Comparison of ENCODE assay signal across 11 cellular contexts in genomic region chr1:116988248-116988647, GRCh38. TPM values are rescaled to one million over a fixed set of nuclear protein-coding genes. Genes with fewer than 3 reads are reported as not detected.
A peak's percentile ranks its signal among the peaks of the same experiment; 100 is the strongest.
DNase-seq lines count a peak whose midpoint lies in the region; ATAC-seq lines count a peak whose summit lies in the region.
"Had no signal": no experiment of that assay in that cellular context is flagged by ENCODE, and none has a peak within 500 bp of the region (broad histone marks: within the 10 kb centered on the region; RNA-seq: fewer than 3 reads in every experiment).

No MANE protein-coding gene starts in this region.

- H3K9me3 Mint-ChIP-seq in activated naive CD8-positive, alpha-beta T cell (ENCODE audit: low read depth), result no peaks in the 10 kb centered on the region
- H3K9me3 Mint-ChIP-seq in activated naive CD8-positive, alpha-beta T cell treated with anti-CD3 and anti-CD28 coated beads, Interleukin-2, amount 50 U/mL, for 24 hours, result no peaks in the 10 kb centered on the region
- no peaks in the 10 kb centered on the region for H3K9me3 Mint-ChIP-seq in natural killer cell treated with Interleukin-12 subunit alpha and Interleukin-12 subunit beta and Interleukin-15 and Interleukin-18, amount 100 ng/mL, for 72 hours

- H3K27me3 Mint-ChIP-seq in activated naive CD8-positive, alpha-beta T cell, result no peaks in the 10 kb centered on the region
- H3K27me3 Mint-ChIP-seq in activated naive CD8-positive, alpha-beta T cell treated with anti-CD3 and anti-CD28 coated beads, Interleukin-2, amount 50 U/mL, for 24 hours, result no peaks in the 10 kb centered on the region
- H3K27me3 Mint-ChIP-seq in natural killer cell treated with Interleukin-12 subunit alpha and Interleukin-12 subunit beta and Interleukin-15 and Interleukin-18, amount 100 ng/mL, for 72 hours, result peaks cover 0 to 10% of the 10 kb centered on the region in 2 donors

- no peak overlapping the region for H3K4me3 ChIP-seq in stomach smooth muscle (ENCODE audit: low read length in 2 of 2)

- peaks cover 77% of the 10 kb centered on the region for H3K4me1 Mint-ChIP-seq in activated naive CD8-positive, alpha-beta T cell (ENCODE audit: low read depth)
- peaks cover 55% of the 10 kb centered on the region for H3K4me1 Mint-ChIP-seq in activated naive CD8-positive, alpha-beta T cell treated with anti-CD3 and anti-CD28 coated beads, Interleukin-2, amount 50 U/mL, for 24 hours
- peaks cover 11 to 18% of the 10 kb centered on the region in 2 donors for H3K4me1 Mint-ChIP-seq in natural killer cell treated with Interleukin-12 subunit alpha and Interleukin-12 subunit beta and Interleukin-15 and Interleukin-18, amount 100 ng/mL, for 72 hours (ENCODE audit: low read depth in 2 of 2)

- intact Hi-C loops in Right ventricle myocardium superior (cut with DNase I), result no loop called here

- H3K36me3 Mint-ChIP-seq in activated naive CD8-positive, alpha-beta T cell, result peaks cover 5% of the 10 kb centered on the region
- peaks cover 2% of the 10 kb centered on the region for H3K36me3 Mint-ChIP-seq in activated naive CD8-positive, alpha-beta T cell treated with anti-CD3 and anti-CD28 coated beads, Interleukin-2, amount 50 U/mL, for 24 hours (ENCODE audit: low read depth)
- no peaks in the 10 kb centered on the region for H3K36me3 Mint-ChIP-seq in natural killer cell treated with Interleukin-12 subunit alpha and Interleukin-12 subunit beta and Interleukin-15 and Interleukin-18, amount 100 ng/mL, for 72 hours

- no peak for ATAC-seq in activated naive CD8-positive, alpha-beta T cell treated with anti-CD3 and anti-CD28 coated beads, Interleukin-2, amount 50 U/mL, for 24 hours
- ATAC-seq in Right ventricle myocardium superior (ENCODE audit: poor library complexity) (peak; percentile 19), HG02678 (IDR thresholded peaks at IDR 0.05; ENCODE audit: unreplicated experiment) (no peak)
- no peak for ATAC-seq in natural killer cell treated with Interleukin-12 subunit alpha and Interleukin-12 subunit beta and Interleukin-15 and Interleukin-18, amount 100 ng/mL, for 72 hours
- ATAC-seq: Panc1 had no signal

- DNase-seq in activated naive CD8-positive, alpha-beta T cell treated with anti-CD3 and anti-CD28 coated beads, Interleukin-2, amount 50 U/mL, for 24 hours, result no peak
- DNase-seq in astrocyte of the hippocampus (ENCODE audit: low read depth, low spot score), result peak; percentile 56
- peak; percentile 66 for DNase-seq in Right ventricle myocardium superior
- DNase-seq in iPS-NIHi11 (ENCODE audit: low spot score), result no peak
- DNase-seq in natural killer cell treated with Interleukin-12 subunit alpha and Interleukin-12 subunit beta and Interleukin-15 and Interleukin-18, amount 100 ng/mL, for 72 hours (ENCODE audit: low spot score), result no peak
- DNase-seq: Karpas-422 had no signal

- no peak overlapping the region for H3K4me3 Mint-ChIP-seq in activated naive CD8-positive, alpha-beta T cell
- H3K4me3 Mint-ChIP-seq in activated naive CD8-positive, alpha-beta T cell treated with anti-CD3 and anti-CD28 coated beads, Interleukin-2, amount 50 U/mL, for 24 hours, result no peak overlapping the region
- H3K4me3 Mint-ChIP-seq in natural killer cell treated with Interleukin-12 subunit alpha and Interleukin-12 subunit beta and Interleukin-15 and Interleukin-18, amount 100 ng/mL, for 72 hours, result no peak overlapping the region
- H3K4me3 Mint-ChIP-seq: nephron had no signal

- peak overlapping the region; percentile 71 for H3K27ac ChIP-seq in stomach smooth muscle (ENCODE audit: low read length)

- H3K27me3 ChIP-seq in stomach smooth muscle (ENCODE audit: control insufficient read depth in 1 of 2, insufficient read depth in 2 of 2, low read length in 2 of 2), result no peaks in the 10 kb centered on the region

- H3K36me3 ChIP-seq in stomach smooth muscle (ENCODE audit: control insufficient read depth in 2 of 2, insufficient read depth in 2 of 2, low read length in 2 of 2), result peaks cover 3 to 8% of the 10 kb centered on the region in 2 donors

- no peaks in the 10 kb centered on the region for H3K9me3 ChIP-seq in stomach smooth muscle (ENCODE audit: control insufficient read depth in 2 of 2, low read length in 2 of 2)

- H3K4me1 ChIP-seq in stomach smooth muscle (ENCODE audit: control insufficient read depth, insufficient read depth, low read length), result peaks cover 53% of the 10 kb centered on the region

- H3K9ac ChIP-seq in stomach smooth muscle (ENCODE audit: low read length in 2 of 2), result no peak overlapping the region

- H3K27ac Mint-ChIP-seq in activated naive CD8-positive, alpha-beta T cell, result peak overlapping the region; percentile 24
- H3K27ac Mint-ChIP-seq in activated naive CD8-positive, alpha-beta T cell treated with anti-CD3 and anti-CD28 coated beads, Interleukin-2, amount 50 U/mL, for 24 hours, result no peak overlapping the region
- H3K27ac Mint-ChIP-seq in natural killer cell treated with Interleukin-12 subunit alpha and Interleukin-12 subunit beta and Interleukin-15 and Interleukin-18, amount 100 ng/mL, for 72 hours, result no peak overlapping the region
- H3K27ac Mint-ChIP-seq: nephron had no signal

RNA-seq across cellular contexts. Expression of gene CD101, which starts 13.3 kb away (rescaled TPM):
- 1.0 TPM for total RNA-seq in Right ventricle myocardium superior
- 1 to 10 TPM; 1.4 to 2.3 TPM for total RNA-seq in natural killer cell treated with Interleukin-12 subunit alpha and Interleukin-12 subunit beta and Interleukin-15 and Interleukin-18, amount 100 ng/mL, for 72 hours

Comparison
In these comparisons a context has a peak if more than half of its experiments do, and no peak if none do; other contexts are left out.
1. DNase-seq: peak in astrocyte of the hippocampus (single experiment) and Right ventricle myocardium superior (single experiment); none in activated naive CD8-positive, alpha-beta T cell treated with anti-CD3 and anti-CD28 coated beads, Interleukin-2, amount 50 U/mL, for 24 hours (single experiment), iPS-NIHi11 (single experiment) and natural killer cell treated with Interleukin-12 subunit alpha and Interleukin-12 subunit beta and Interleukin-15 and Interleukin-18, amount 100 ng/mL, for 72 hours (single experiment).